23 cellular contexts compared by ENCODE assay signal in the genomic region with DNA sequence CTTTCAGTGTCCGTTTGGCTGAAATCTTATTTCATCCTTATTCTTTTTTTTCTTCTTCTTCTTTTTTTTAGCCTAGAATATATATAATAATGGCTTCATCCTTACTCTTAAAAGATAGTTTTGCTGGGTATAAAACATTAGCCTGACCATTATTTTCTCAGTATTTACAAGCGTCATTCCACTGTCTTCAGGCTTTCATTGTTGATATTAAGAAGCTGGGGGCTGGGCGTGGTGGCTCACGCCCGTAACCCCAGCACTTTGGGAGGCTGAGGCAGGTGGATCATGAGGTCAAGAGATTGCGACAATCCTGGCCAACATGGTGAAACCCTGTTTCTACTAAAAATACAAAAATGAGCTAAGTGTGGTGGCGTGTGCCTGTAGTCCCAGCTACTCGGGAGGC. TPM values are rescaled to one million over a fixed set of nuclear protein-coding genes. Genes with fewer than 3 reads are reported as not detected.
DNase-seq lines count a peak whose midpoint lies in the region; ATAC-seq, FAIRE-seq and TF ChIP-seq lines count a peak whose summit lies in the region.
"Had no signal": no experiment of that assay in that cellular context is flagged by ENCODE, and none has a peak within 500 bp of the region (broad histone marks: within the 10 kb centered on the region; RNA-seq: fewer than 3 reads in every experiment).

No MANE protein-coding gene starts in this region.

- no peak overlapping the region for H3K9ac ChIP-seq in K562 (ENCODE audit: insufficient read depth in 1 of 2, low read depth in 2 of 2, low read length in 2 of 2)

- ATAC-seq in K562: no peak
- no peak for ATAC-seq in HG03108 (IDR thresholded peaks at IDR 0.05; ENCODE audit: unreplicated experiment)
- ATAC-seq in GM18520 (IDR thresholded peaks at IDR 0.05; ENCODE audit: unreplicated experiment): no peak
- ATAC-seq: A549; CD8-positive, alpha-beta T cell had no signal

- in situ Hi-C loops in K562 (cut with MboI): no loop called here

- H3K27me3 ChIP-seq in K562 (ENCODE audit: control insufficient read depth in 2 of 2, insufficient read depth in 2 of 2, low read length in 2 of 2): no peaks in the 10 kb centered on the region
- H3K27me3 ChIP-seq in neutrophil: no peaks in the 10 kb centered on the region
- H3K27me3 ChIP-seq in MG63: no peaks in the 10 kb centered on the region

- no peaks in the 10 kb centered on the region for H3K27me3 Mint-ChIP-seq in activated T-cell treated with anti-CD3 and anti-CD28 coated beads, Interleukin-2, amount 50 U/mL, for 24 hours

- no peaks in the 10 kb centered on the region for H3K9me1 ChIP-seq in K562 (ENCODE audit: control insufficient read depth, insufficient read depth, low read length)

- H3K4me2 ChIP-seq in K562 (ENCODE audit: insufficient read depth, low read length): no peak overlapping the region
- H3K4me2 ChIP-seq: A549 had no signal

- H3K27ac ChIP-seq in K562 (ENCODE audit: extremely low read depth, low read depth, low read length) (no peak overlapping the region), neutrophil (peak overlapping the region; percentile 99)
- H3K27ac ChIP-seq: 22Rv1, A549 had no signal

- H3K36me3 ChIP-seq in K562 (ENCODE audit: control insufficient read depth, insufficient read depth, low read length) (no peaks in the 10 kb centered on the region), neutrophil (no peaks in the 10 kb centered on the region), MG63 (peaks cover 26% of the 10 kb centered on the region)

- TF ChIP-seq RAD21 in K562 (CRISPR knock-in tag; conservative IDR thresholded peaks at IDR 0.05 in 1 of 2, IDR thresholded peaks at IDR 0.05 in 1 of 2): no peak

- H3K36me3 Mint-ChIP-seq in activated T-cell treated with anti-CD3 and anti-CD28 coated beads, Interleukin-2, amount 50 U/mL, for 24 hours (ENCODE audit: low read depth): peaks cover 25% of the 10 kb centered on the region

- peaks cover 55% of the 10 kb centered on the region for H3K4me1 Mint-ChIP-seq in activated T-cell treated with anti-CD3 and anti-CD28 coated beads, Interleukin-2, amount 50 U/mL, for 24 hours (ENCODE audit: low read depth)

- POLR2A ChIA-PET in K562 (lab: Yijun Ruan, JAX): interaction anchor here (0.7 to 1.1 kb wide), 2 partner anchors 8 to 12 kb away, joined by 3 read pairs; no protein-coding TSS in a partner anchor

- H3K9me3 Mint-ChIP-seq in activated T-cell treated with anti-CD3 and anti-CD28 coated beads, Interleukin-2, amount 50 U/mL, for 24 hours: peaks cover 7% of the 10 kb centered on the region
- H3K9me3 Mint-ChIP-seq: CD8-positive, alpha-beta T cell had no signal

- TF ChIP-seq CTCF in K562 (IDR thresholded peaks at IDR 0.05 in 2 of 3, conservative IDR thresholded peaks at IDR 0.05 in 1 of 3; ENCODE audit: insufficient read depth in 2 of 3, low read depth in 1 of 3, low read length in 3 of 3) (no peak), neutrophil (IDR thresholded peaks at IDR 0.05) (no peak), D721Med (IDR thresholded peaks at IDR 0.05; ENCODE audit: insufficient read depth, missing control alignments) (no peak)

- H3K4me1 ChIP-seq in K562 (replicated peaks in 1 of 2; ENCODE audit: control insufficient read depth in 2 of 2, insufficient read depth in 2 of 2, low read length in 2 of 2) (no peaks in the 10 kb centered on the region; a peak in 1 of 5 replicates), neutrophil (ENCODE audit: control insufficient read depth in 1 of 2, insufficient read depth in 1 of 2, low read depth in 1 of 2, low read length in 1 of 2) (peaks cover 98 to 100% of the 10 kb centered on the region in 2 experiments)

- no peak overlapping the region for H3K4me3 Mint-ChIP-seq in activated T-cell treated with anti-CD3 and anti-CD28 coated beads, Interleukin-2, amount 50 U/mL, for 24 hours
- H3K4me3 Mint-ChIP-seq: CD8-positive, alpha-beta T cell; H9 had no signal

- peak; percentile 14 for DNase-seq in activated T-cell treated with anti-CD3 and anti-CD28 coated beads, Interleukin-2, amount 50 U/mL, for 24 hours
- no peak for DNase-seq in activated T-cell treated with anti-CD3 and anti-CD28 coated beads, Interleukin-2, amount 50 U/mL, for 1 hour
- DNase-seq in K562 (ENCODE audit: extremely low read depth in 1 of 4, low spot score in 3 of 4) (no peak), D721Med (ENCODE audit: insufficient read length, low spot score) (no peak), MG63 (no peak)
- DNase-seq: AML-193; Calu3; CD8-positive, alpha-beta T cell; DMS 273 treated with DMSO at 0.1 percent for 48 hours; DMS53; DND-41; EL; H9; IMR-90; KBM-7 had no signal

- no peak overlapping the region for H3K27ac Mint-ChIP-seq in activated T-cell treated with anti-CD3 and anti-CD28 coated beads, Interleukin-2, amount 50 U/mL, for 24 hours
- H3K27ac Mint-ChIP-seq: CD8-positive, alpha-beta T cell; H9 had no signal

- no peak for FAIRE-seq in K562 (lab: Jason Lieb, UNC)
- no peak for FAIRE-seq in D721Med (lab: Jason Lieb, UNC)
- FAIRE-seq: A549, G401.6, GM12892, H1 had no signal

- no peaks in the 10 kb centered on the region for H4K20me1 ChIP-seq in K562 (replicated peaks; ENCODE audit: control insufficient read depth, insufficient read depth, low read length)

- no TSS peak for BruUV-seq in K562 (replicated peaks; lab: Mats Ljungman, UMichigan)

- intact Hi-C loops in K562 (cut with micrococcal nuclease): loop anchor here (5.0 kb wide), 1 partner anchor 41 kb away; no protein-coding TSS in a partner anchor

- no peak overlapping the region for H2AFZ ChIP-seq in K562 (ENCODE audit: low read depth, low read length)

- no peak overlapping the region for H3K4me3 ChIP-seq in K562
- no peak overlapping the region for H3K4me3 ChIP-seq in neutrophil (ENCODE audit: low read depth in 1 of 2, low read length in 1 of 2)
- no peak overlapping the region for H3K4me3 ChIP-seq in MG63
- H3K4me3 ChIP-seq: A549 had no signal

- no peak for TF ChIP-seq POLR2A in K562 (conservative IDR thresholded peaks at IDR 0.05)

- TF ChIP-seq EP300 in K562 (IDR thresholded peaks at IDR 0.05; ENCODE audit: low read length): no peak

- CTCF ChIA-PET in K562 (lab: Yijun Ruan, JAX; ENCODE audit: low intra/inter-chr PET ratio): no interaction called here

- 0 out of 3 replicates have a peak, but pooled peaks cover 3% of the 10 kb centered on the region for H3K79me2 ChIP-seq in K562 (ENCODE audit: control insufficient read depth, insufficient read depth, low read length)

- 40% methylated on average over 8 of the region's 8 CpGs for WGBS in K562 (ENCODE audit: insufficient coverage, low coverage, missing lambda C conversion rate)

- H3K9me3 ChIP-seq in K562 (replicated peaks; ENCODE audit: control insufficient read depth, insufficient read depth, low read depth, low read length) (0 out of 2 replicates have a peak, but pooled peaks cover 3% of the 10 kb centered on the region), neutrophil (no peaks in the 10 kb centered on the region), MG63 (peaks cover 22% of the 10 kb centered on the region)

TF ChIP-seq in K562, 482 proteins besides CTCF, POLR2A, EP300 and RAD21:
- TF ChIP-seq TRIM24 (IDR thresholded peaks at IDR 0.05) (peak in 1 of 2 experiments; percentile 61; a peak in 2 of 4 replicates), CBX3 (IDR thresholded peaks at IDR 0.05; ENCODE audit: borderline replicate concordance in 1 of 2, low read length in 2 of 2) (peak in 1 of 2 experiments; percentile 61; a peak in 1 of 3 replicates), SAFB (IDR thresholded peaks at IDR 0.05; ENCODE audit: borderline replicate concordance, low read depth, low read length) (no peak), ZFP1 (CRISPR knock-in tag; IDR thresholded peaks at IDR 0.05) (peak; percentile 93), CEBPB (tag; IDR thresholded peaks at IDR 0.05) (0 out of 2 replicates have a peak, but pooled peaks have one; percentile 11), ZNF77 (CRISPR knock-in tag; IDR thresholded peaks at IDR 0.05) (no peak), TRIM28 (IDR thresholded peaks at IDR 0.05) (peak; percentile 73; the same call in 1 of the 2 replicates)
TF ChIP-seq in K562: peak in this region for 5.

RNA-seq across cellular contexts. Expression of a gene that starts 10.6 kb away (rescaled TPM):
- 2.3 and 8.1 TPM in 2 replicates for total RNA-seq in K562 (2011; cell fraction: chromatin; rRNA removed; ENCODE audit: low replicate concordance)
- total RNA-seq in K562 (2011; cell fraction: nucleolus; rRNA removed): 5.5 TPM in 2 replicates
- 4.4 TPM in 2 replicates for total RNA-seq in K562 (2011; cell fraction: nucleoplasm; rRNA removed)
- total RNA-seq in K562 (2014; rRNA removed) (5.9 and 6.3 TPM in 2 replicates), K562 (2014; rRNA removed; fragmentation: Illumina TruSeq; extraction: Trizol) (2.8 and 5.2 TPM in 2 replicates), K562 (2015; rRNA removed; fragmentation: Illumina TruSeq; extraction: Trizol) (6.0 and 6.2 TPM in 2 replicates), K562 (2021) (14.2 and 16.7 TPM in 2 replicates)
- polyA plus RNA-seq in K562 (2011; rRNA removed) (2.0 and 2.5 TPM in 2 replicates), K562 (2014; fragmentation: Illumina TruSeq; extraction: Trizol) (4.6 and 8.0 TPM in 2 replicates), K562 (2014; fragmentation: Nextera tagmentation; extraction: Ambion mirVana) (under 1 TPM; 0.56 to 0.63 TPM), K562 (2014; rRNA removed) (4.3 and 6.2 TPM in 2 replicates)
- 3.7 and 4.2 TPM in 2 replicates for polyA plus RNA-seq in K562 (2011; cell fraction: cytosol; rRNA removed)
- 3.1 and 6.2 TPM in 2 replicates for polyA plus RNA-seq in K562 (2011; cell fraction: nucleus; rRNA removed)
- polyA plus RNA-seq in K562 (2012): 4.2 and 6.5 TPM in 2 replicates
- 1.4 and 2.5 TPM in 2 replicates for polyA minus RNA-seq in K562 (2011; rRNA and poly(A)+ RNA removed)
- polyA minus RNA-seq in K562 (2011; cell fraction: cytosol; rRNA and poly(A)+ RNA removed): 7.5 and 8.4 TPM in 2 replicates
- 2.2 and 3.3 TPM in 2 replicates for polyA minus RNA-seq in K562 (2011; cell fraction: nucleus; rRNA and poly(A)+ RNA removed)
- total RNA-seq in MG63 (2014; rRNA removed; shearing (Covaris generic); ENCODE audit: low replicate concordance): 7.0 and 9.1 TPM in 2 replicates
